In the genomic region with DNA sequence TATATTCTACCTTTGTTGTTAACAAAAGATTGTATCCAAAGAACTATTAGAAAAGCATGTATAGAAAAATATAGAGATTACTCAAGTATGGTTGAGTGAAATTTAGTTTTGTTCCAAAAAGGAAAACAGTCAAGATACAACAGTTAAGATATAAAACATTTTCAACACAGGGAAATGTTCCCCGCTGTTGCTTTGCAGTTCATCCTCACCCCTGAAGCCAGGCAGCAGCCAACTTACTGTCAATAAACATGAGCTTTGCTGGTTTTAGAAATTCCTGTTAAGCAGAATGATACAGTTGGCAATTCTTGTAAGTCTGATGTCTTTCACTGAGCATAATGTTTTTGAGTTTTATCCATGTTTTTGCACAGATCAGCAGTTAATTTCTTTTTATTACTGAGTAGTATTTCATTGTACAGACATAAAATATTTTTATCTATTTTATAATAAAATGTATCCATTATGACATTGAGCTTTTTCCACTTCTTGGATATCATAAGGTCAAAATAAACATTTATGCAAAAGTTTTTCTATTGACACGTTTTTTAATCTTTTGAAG, we compare ENCODE assay signal across 8 cellular contexts. TPM values are rescaled to one million over a fixed set of nuclear protein-coding genes. Genes with fewer than 3 reads are reported as not detected.
DNase-seq lines count a peak whose midpoint lies in the region; ATAC-seq and TF ChIP-seq lines count a peak whose summit lies in the region.

No MANE protein-coding gene starts in this region.

- H3K36me3 ChIP-seq in CD4-positive, CD25-positive, alpha-beta regulatory T cell (ENCODE audit: control insufficient read depth, insufficient read depth, low read length) = no peaks in the 10 kb centered on the region
- no peaks in the 10 kb centered on the region for H3K36me3 ChIP-seq in OCI-LY1 (ENCODE audit: insufficient read depth, low read length)
- H3K36me3 ChIP-seq in WERI-Rb-1 = no peaks in the 10 kb centered on the region

- no peaks in the 10 kb centered on the region for H4K20me1 ChIP-seq in OCI-LY1 (ENCODE audit: insufficient read depth, low read length)

- H3K27ac ChIP-seq in CD4-positive, CD25-positive, alpha-beta regulatory T cell (ENCODE audit: insufficient read depth, low read length, poor library complexity, severe bottlenecking) = peak overlapping the region; percentile 92
- no peak overlapping the region for H3K27ac ChIP-seq in OCI-LY1 (ENCODE audit: low read depth, low read length, poor library complexity, severe bottlenecking)
- no peak overlapping the region for H3K27ac ChIP-seq in WERI-Rb-1

- peak overlapping the region; percentile 71; the same call in 1 of the 2 replicates for H3K4me2 ChIP-seq in OCI-LY1 (ENCODE audit: low read length)

- H3K9ac ChIP-seq in OCI-LY1 (ENCODE audit: low read length) = no peak overlapping the region; the same call in 1 of the 2 replicates

- H3K4me3 Mint-ChIP-seq in CD4-positive, CD25-positive, alpha-beta regulatory T cell = peak overlapping the region; percentile 91 to 96 (median 94)
- H3K4me3 Mint-ChIP-seq in natural killer cell = peak overlapping the region; percentile 98

- H3K36me3 Mint-ChIP-seq in CD4-positive, CD25-positive, alpha-beta regulatory T cell = no peaks in the 10 kb centered on the region
- peaks cover 10% of the 10 kb centered on the region for H3K36me3 Mint-ChIP-seq in natural killer cell

- no peaks in the 10 kb centered on the region for H3K27me3 ChIP-seq in CD4-positive, CD25-positive, alpha-beta regulatory T cell (ENCODE audit: control insufficient read depth, insufficient read depth, low read length)
- H3K27me3 ChIP-seq in OCI-LY1 (ENCODE audit: insufficient read depth, low read length) (no peaks in the 10 kb centered on the region), WERI-Rb-1 (ENCODE audit: insufficient read depth, low read depth, severe bottlenecking) (no peaks in the 10 kb centered on the region)

- peaks cover 13% of the 10 kb centered on the region for H3K4me1 ChIP-seq in CD4-positive, CD25-positive, alpha-beta regulatory T cell (ENCODE audit: control insufficient read depth, insufficient read depth, low read length, poor library complexity, severe bottlenecking)
- peaks cover 32% of the 10 kb centered on the region for H3K4me1 ChIP-seq in OCI-LY1 (ENCODE audit: insufficient read depth, low read length, severe bottlenecking)

- no peak for ATAC-seq in CD4-positive, CD25-positive, alpha-beta regulatory T cell (ENCODE audit: low read depth in 2 of 2)
- ATAC-seq in natural killer cell (no peak), GM21367 (IDR thresholded peaks at IDR 0.05; ENCODE audit: unreplicated experiment) (no peak), HG03354 (IDR thresholded peaks at IDR 0.05; ENCODE audit: poor library complexity, severe bottlenecking, unreplicated experiment) (no peak), HG03025 (IDR thresholded peaks at IDR 0.05; ENCODE audit: low FRiP score, unreplicated experiment) (no peak)

- no peak for TF ChIP-seq CTCF in OCI-LY1 (IDR thresholded peaks at IDR 0.05; ENCODE audit: low read length)
- TF ChIP-seq CTCF in natural killer cell (IDR thresholded peaks at IDR 0.05) = no peak
- TF ChIP-seq CTCF in WERI-Rb-1 (IDR thresholded peaks at IDR 0.05; ENCODE audit: low read depth, low read length) = no peak

- H3F3A ChIP-seq in OCI-LY1 (ENCODE audit: insufficient read depth, low read length) = no peaks in the 10 kb centered on the region

- intact Hi-C loops in natural killer cell (cut with micrococcal nuclease) = no loop called here

- H2AFZ ChIP-seq in OCI-LY1 (ENCODE audit: low read length) = peak overlapping the region; percentile 97

- H3K27ac Mint-ChIP-seq in CD4-positive, CD25-positive, alpha-beta regulatory T cell = peak overlapping the region; percentile 95 to 99 (median 99)
- H3K27ac Mint-ChIP-seq in natural killer cell = peak overlapping the region; percentile 98 to 100

- peaks cover 16 to 30% (median 24%) of the 10 kb centered on the region in 4 donors for H3K4me1 Mint-ChIP-seq in CD4-positive, CD25-positive, alpha-beta regulatory T cell
- H3K4me1 Mint-ChIP-seq in natural killer cell = peaks cover 29 to 35% of the 10 kb centered on the region in 2 donors

- H3K9me3 Mint-ChIP-seq in CD4-positive, CD25-positive, alpha-beta regulatory T cell = no peaks in the 10 kb centered on the region
- no peaks in the 10 kb centered on the region for H3K9me3 Mint-ChIP-seq in natural killer cell

- H3K27me3 Mint-ChIP-seq in CD4-positive, CD25-positive, alpha-beta regulatory T cell = no peaks in the 10 kb centered on the region
- no peaks in the 10 kb centered on the region for H3K27me3 Mint-ChIP-seq in natural killer cell (ENCODE audit: low read depth in 2 of 2)

- H3K9me2 ChIP-seq in OCI-LY1 (ENCODE audit: low read depth, low read length) = no peaks in the 10 kb centered on the region

- H3K9me3 ChIP-seq in CD4-positive, CD25-positive, alpha-beta regulatory T cell (ENCODE audit: control insufficient read depth in 2 of 2, low read length in 2 of 2) = no peaks in the 10 kb centered on the region
- H3K9me3 ChIP-seq in OCI-LY1 (ENCODE audit: low read length) = no peaks in the 10 kb centered on the region
- H3K9me3 ChIP-seq in WERI-Rb-1 (ENCODE audit: severe bottlenecking) = no peaks in the 10 kb centered on the region

- peak in 1 of 3 donors; percentile 33 for DNase-seq in CD4-positive, CD25-positive, alpha-beta regulatory T cell
- DNase-seq in dermis blood vessel endothelial cell (peak; percentile 48), natural killer cell (no peak), WERI-Rb-1 (no peak)

- no peaks in the 10 kb centered on the region for H3K79me2 ChIP-seq in OCI-LY1 (ENCODE audit: insufficient read depth, low read length)

- peak overlapping the region; percentile 98 for H3K4me3 ChIP-seq in CD4-positive, CD25-positive, alpha-beta regulatory T cell (ENCODE audit: low read depth, low read length)
- H3K4me3 ChIP-seq in OCI-LY1 (ENCODE audit: low read depth, low read length, poor library complexity, severe bottlenecking) = peak overlapping the region; percentile 51
- H3K4me3 ChIP-seq in WERI-Rb-1 (ENCODE audit: low read depth, low read length) = no peak overlapping the region

RNA-seq across cellular contexts. Expression of gene CLEC2B, which starts 1.2 kb away (rescaled TPM):
- 90.8 TPM for total RNA-seq in CD4-positive, CD25-positive, alpha-beta regulatory T cell
- polyA plus RNA-seq in CD4-positive, CD25-positive, alpha-beta regulatory T cell = 10 to 100 TPM; 32.8 to 55.3 (median 45.7) TPM
- total RNA-seq in dermis blood vessel endothelial cell (39.9 and 78.8 TPM in 2 replicates), natural killer cell (100 to 1,000 TPM; 158 to 302 (median 220) TPM)

RNA-seq across cellular contexts. Expression of gene KLRF2, which starts 10.9 kb away (rescaled TPM):
- not detected for total RNA-seq in CD4-positive, CD25-positive, alpha-beta regulatory T cell
- polyA plus RNA-seq in CD4-positive, CD25-positive, alpha-beta regulatory T cell = not detected
- total RNA-seq in dermis blood vessel endothelial cell (not detected in 2 replicates), natural killer cell (not detected)

RNA-seq across cellular contexts. Expression of gene KLRF1, which starts 43.1 kb away (rescaled TPM):
- not detected for total RNA-seq in CD4-positive, CD25-positive, alpha-beta regulatory T cell
- under 1 TPM; 0.49 to 0.78 (median 0.71) TPM for polyA plus RNA-seq in CD4-positive, CD25-positive, alpha-beta regulatory T cell
- total RNA-seq in dermis blood vessel endothelial cell (not detected in 2 replicates), natural killer cell (100 to 1,000 TPM; 364 to 424 (median 392) TPM)

Comparison
In these comparisons a context has a peak if more than half of its experiments do, and no peak if none do; other contexts are left out.
1. RNA of gene KLRF1, which starts 43.1 kb away (total RNA-seq): 364 to 424 TPM in natural killer cell; not detected in CD4-positive, CD25-positive, alpha-beta regulatory T cell (single experiment) and not detected in dermis blood vessel endothelial cell; every median in the first group is over 100 times any median in the second.